2 cellular contexts compared by ENCODE assay signal in genomic region chr12:9651265-9651729, GRCh38.
A peak's percentile ranks its signal among the peaks of the same experiment; 100 is the strongest.
TF ChIP-seq lines count a peak whose summit lies in the region.

No MANE protein-coding gene starts in this region.

TF ChIP-seq in K562, 482 proteins besides CTCF, POLR2A, EP300 and RAD21 (continues in another document):
- no peak for TF ChIP-seq MYNN (IDR thresholded peaks at IDR 0.05)
- TF ChIP-seq MYNN (CRISPR knock-in tag; IDR thresholded peaks at IDR 0.05): no peak
- no peak for TF ChIP-seq TCF7 (IDR thresholded peaks at IDR 0.05; ENCODE audit: borderline replicate concordance)
- TF ChIP-seq CHD2 (IDR thresholded peaks at IDR 0.05; ENCODE audit: low read depth, low read length): peak; percentile 84
- no peak for TF ChIP-seq ZNF263 (CRISPR knock-in tag; IDR thresholded peaks at IDR 0.05; ENCODE audit: borderline replicate concordance)
- TF ChIP-seq ZKSCAN1 (IDR thresholded peaks at IDR 0.05; ENCODE audit: low read depth, low read length): no peak
- no peak for TF ChIP-seq RBM25 (IDR thresholded peaks at IDR 0.05; ENCODE audit: low read depth, low read length, severe bottlenecking)
- 0 out of 2 replicates have a peak, but pooled peaks have one; percentile 28 for TF ChIP-seq SP1 (CRISPR knock-in tag; IDR thresholded peaks at IDR 0.05)
- TF ChIP-seq CC2D1A (IDR thresholded peaks at IDR 0.05): peak; percentile 91
- TF ChIP-seq SMARCC2 (IDR thresholded peaks at IDR 0.05; ENCODE audit: low read depth): no peak
- TF ChIP-seq ZNF766 (CRISPR knock-in tag; conservative IDR thresholded peaks at IDR 0.05): 0 out of 2 replicates have a peak, but pooled peaks have one; percentile 28
- no peak for TF ChIP-seq HNRNPLL (IDR thresholded peaks at IDR 0.05; ENCODE audit: low read depth, low read length, poor library complexity, severe bottlenecking)
- peak; percentile 31; the same call in 1 of the 2 replicates for TF ChIP-seq TAL1 (IDR thresholded peaks at IDR 0.05)
- no peak for TF ChIP-seq NFE2L1 (tag; IDR thresholded peaks at IDR 0.05; ENCODE audit: borderline replicate concordance, low read depth)
- no peak for TF ChIP-seq GABPB1 (CRISPR knock-in tag; IDR thresholded peaks at IDR 0.05)
- TF ChIP-seq ZNF584 (CRISPR knock-in tag; IDR thresholded peaks at IDR 0.05; ENCODE audit: low read depth): 0 out of 2 replicates have a peak, but pooled peaks have one; percentile 2
- no peak for TF ChIP-seq ZNF77 (CRISPR knock-in tag; IDR thresholded peaks at IDR 0.05)
- no peak for TF ChIP-seq ZNF407 (IDR thresholded peaks at IDR 0.05; ENCODE audit: low read depth)
- no peak for TF ChIP-seq HMGN3 (IDR thresholded peaks at IDR 0.05; ENCODE audit: borderline replicate concordance, extremely low read depth, insufficient read length, low read depth, low read length)
- peak; percentile 78 for TF ChIP-seq SPI1 (IDR thresholded peaks at IDR 0.05; ENCODE audit: borderline replicate concordance, low read depth, low read length)
- no peak for TF ChIP-seq GMEB1 (CRISPR knock-in tag; IDR thresholded peaks at IDR 0.05)
- TF ChIP-seq ETV5 (CRISPR knock-in tag; IDR thresholded peaks at IDR 0.05; ENCODE audit: low read depth): no peak
- no peak for TF ChIP-seq GATAD2B (IDR thresholded peaks at IDR 0.05; ENCODE audit: borderline replicate concordance)

TF ChIP-seq in SK-N-SH, 30 proteins besides CTCF, POLR2A, EP300 and RAD21:
- TF ChIP-seq ZBTB33 (IDR thresholded peaks at IDR 0.05; ENCODE audit: borderline replicate concordance, low read depth) (no peak), USF2 (IDR thresholded peaks at IDR 0.05; ENCODE audit: borderline replicate concordance, low read depth, low read length) (no peak), MXI1 (IDR thresholded peaks at IDR 0.05; ENCODE audit: low read depth, low read length) (no peak), YY1 (IDR thresholded peaks at IDR 0.05; ENCODE audit: low read depth) (no peak), FOSL2 (IDR thresholded peaks at IDR 0.05; ENCODE audit: borderline replicate concordance, low read depth) (no peak), IRF3 (IDR thresholded peaks at IDR 0.05; ENCODE audit: low read depth, low read length) (no peak), ELF1 (IDR thresholded peaks at IDR 0.05) (no peak), FOXM1 (IDR thresholded peaks at IDR 0.05; ENCODE audit: low read depth) (no peak), SIN3A (IDR thresholded peaks at IDR 0.05; ENCODE audit: borderline replicate concordance, low read depth, low read length) (no peak), TEAD4 (IDR thresholded peaks at IDR 0.05; ENCODE audit: borderline replicate concordance, insufficient read depth) (no peak), USF1 (IDR thresholded peaks at IDR 0.05; ENCODE audit: borderline replicate concordance, low read depth) (no peak)
TF ChIP-seq in SK-N-SH: peak in this region for 0.
